Comparison of ENCODE assay signal across 22 cellular contexts in the genomic region with DNA sequence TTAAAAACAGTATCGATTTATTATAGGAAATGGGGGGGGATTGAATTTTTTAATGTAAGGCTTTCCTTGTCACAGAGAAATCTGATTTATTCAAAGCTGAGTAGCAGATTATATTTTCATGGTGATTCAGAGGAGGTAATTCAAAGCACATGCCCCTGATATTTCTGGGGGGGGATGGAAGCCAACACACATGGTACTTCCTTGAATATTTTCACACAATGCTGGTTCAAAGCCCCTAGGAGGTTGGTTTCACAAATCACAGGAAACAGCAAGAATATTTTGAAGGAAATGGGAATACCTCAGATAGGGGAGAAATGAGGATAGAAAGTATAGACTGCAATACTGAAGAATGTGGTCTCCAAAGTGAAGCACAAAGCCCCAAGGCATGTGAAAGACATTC.
DNase-seq lines count a peak whose midpoint lies in the region; ATAC-seq and TF ChIP-seq lines count a peak whose summit lies in the region.
"Had no signal": no experiment of that assay in that cellular context is flagged by ENCODE, and none has a peak within 500 bp of the region (broad histone marks: within the 10 kb centered on the region; RNA-seq: fewer than 3 reads in every experiment).

No MANE protein-coding gene starts in this region.

- CTCF ChIA-PET in Calu3 (lab: Charles Lee), result no interaction called here

- H3K27me3 ChIP-seq in brain microvascular endothelial cell (replicated peaks), result no peaks in the 10 kb centered on the region
- H3K27me3 ChIP-seq: MG63, Peyer's patch, SJSA1 had no signal

- no peak for DNase-seq in Calu3
- no peak for DNase-seq in HFFc6
- peak; percentile 40 for DNase-seq in brain microvascular endothelial cell
- DNase-seq in kidney tubule cell (ENCODE audit: low spot score), result peak; percentile 32
- no peak for DNase-seq in NCI-H1092 (lab: John Stamatoyannopoulos, UW)
- DNase-seq: activated CD4-positive, alpha-beta T cell treated with anti-CD3 and anti-CD28 coated beads, Interleukin-2, amount 50 U/mL, for 4 hours; activated T-cell treated with anti-CD3 and anti-CD28 coated beads for 4 hours; amniotic stem cell; central memory CD4-positive, alpha-beta T cell; DMS79; hippocampal formation; lower lobe of right lung; MG63; NCI-H146; NCI-H524; NK-92 treated with Interleukin-12 subunit alpha and Interleukin-12 subunit beta, amount 100 ng/mL, for 24 hours; Peyer's patch; substantia nigra; T-helper 2 cell had no signal

- H3K4me3 Mint-ChIP-seq in Calu3 (ENCODE audit: low read depth, unreplicated experiment), result no peak overlapping the region
- peak overlapping the region; percentile 19 for H3K4me3 Mint-ChIP-seq in HFFc6

- no TSS peak for BruUV-seq in Calu3 (replicated peaks; lab: Mats Ljungman, UMichigan)

- no peak overlapping the region for H3K27ac ChIP-seq in brain microvascular endothelial cell
- H3K27ac ChIP-seq: lower lobe of right lung, Peyer's patch, SJSA1 had no signal

- intact Hi-C loops in Calu3 (cut with micrococcal nuclease; ENCODE audit: unreplicated experiment), result loop anchor here (2.0 kb wide), 1 partner anchor 16 kb away; no protein-coding TSS in a partner anchor

- H3K4me3 ChIP-seq in brain microvascular endothelial cell (ENCODE audit: low read depth, low read length), result no peak overlapping the region
- H3K4me3 ChIP-seq: lower lobe of right lung, MG63, Peyer's patch, SJSA1 had no signal

- TF ChIP-seq CTCF in Calu3 (IDR thresholded peaks at IDR 0.05; ENCODE audit: unreplicated experiment), result no peak
- TF ChIP-seq CTCF in HFFc6 (IDR thresholded peaks at IDR 0.05), result no peak
- no peak for TF ChIP-seq CTCF in brain microvascular endothelial cell (IDR thresholded peaks at IDR 0.05; ENCODE audit: low read depth, low read length, missing control alignments)

- H3K27ac Mint-ChIP-seq in Calu3 (ENCODE audit: unreplicated experiment) (peak overlapping the region; percentile 64), HFFc6 (peak overlapping the region; percentile 84)

- no peaks in the 10 kb centered on the region for H3K36me3 ChIP-seq in brain microvascular endothelial cell (replicated peaks)
- H3K36me3 ChIP-seq: MG63 had no signal

- H3K4me1 Mint-ChIP-seq in Calu3 (ENCODE audit: low read depth, unreplicated experiment) (peaks cover 60% of the 10 kb centered on the region), HFFc6 (ENCODE audit: low read depth) (peaks cover 84% of the 10 kb centered on the region)

- no peaks in the 10 kb centered on the region for H3K27me3 Mint-ChIP-seq in Calu3 (ENCODE audit: unreplicated experiment)
- H3K27me3 Mint-ChIP-seq in HFFc6 (ENCODE audit: insufficient read depth), result no peaks in the 10 kb centered on the region

- ATAC-seq in HG03196 (IDR thresholded peaks at IDR 0.05; ENCODE audit: unreplicated experiment), result no peak
- ATAC-seq in GM19467 (IDR thresholded peaks at IDR 0.05; ENCODE audit: unreplicated experiment), result no peak
- ATAC-seq: lower lobe of right lung had no signal

- H3K9me3 Mint-ChIP-seq in Calu3 (ENCODE audit: low read depth, unreplicated experiment) (no peaks in the 10 kb centered on the region), HFFc6 (no peaks in the 10 kb centered on the region)

- H3K36me3 Mint-ChIP-seq in Calu3 (ENCODE audit: insufficient read depth, unreplicated experiment), result peaks cover 19% of the 10 kb centered on the region
- H3K36me3 Mint-ChIP-seq in HFFc6 (ENCODE audit: low read depth), result peaks cover 27% of the 10 kb centered on the region

- in situ Hi-C loops in brain microvascular endothelial cell (cut with HindIII; ENCODE audit: low pct_ligation_motif_present, low sequenced_read_pairs), result no loop called here

Comparison
In these comparisons a context has a peak if more than half of its experiments do, and no peak if none do; other contexts are left out.
1. DNase-seq: peak in brain microvascular endothelial cell (single experiment) and kidney tubule cell (single experiment); none in Calu3 (single experiment), HFFc6 (single experiment) and NCI-H1092 (single experiment).